1 cellular context compared by ENCODE assay signal in the genomic region with DNA sequence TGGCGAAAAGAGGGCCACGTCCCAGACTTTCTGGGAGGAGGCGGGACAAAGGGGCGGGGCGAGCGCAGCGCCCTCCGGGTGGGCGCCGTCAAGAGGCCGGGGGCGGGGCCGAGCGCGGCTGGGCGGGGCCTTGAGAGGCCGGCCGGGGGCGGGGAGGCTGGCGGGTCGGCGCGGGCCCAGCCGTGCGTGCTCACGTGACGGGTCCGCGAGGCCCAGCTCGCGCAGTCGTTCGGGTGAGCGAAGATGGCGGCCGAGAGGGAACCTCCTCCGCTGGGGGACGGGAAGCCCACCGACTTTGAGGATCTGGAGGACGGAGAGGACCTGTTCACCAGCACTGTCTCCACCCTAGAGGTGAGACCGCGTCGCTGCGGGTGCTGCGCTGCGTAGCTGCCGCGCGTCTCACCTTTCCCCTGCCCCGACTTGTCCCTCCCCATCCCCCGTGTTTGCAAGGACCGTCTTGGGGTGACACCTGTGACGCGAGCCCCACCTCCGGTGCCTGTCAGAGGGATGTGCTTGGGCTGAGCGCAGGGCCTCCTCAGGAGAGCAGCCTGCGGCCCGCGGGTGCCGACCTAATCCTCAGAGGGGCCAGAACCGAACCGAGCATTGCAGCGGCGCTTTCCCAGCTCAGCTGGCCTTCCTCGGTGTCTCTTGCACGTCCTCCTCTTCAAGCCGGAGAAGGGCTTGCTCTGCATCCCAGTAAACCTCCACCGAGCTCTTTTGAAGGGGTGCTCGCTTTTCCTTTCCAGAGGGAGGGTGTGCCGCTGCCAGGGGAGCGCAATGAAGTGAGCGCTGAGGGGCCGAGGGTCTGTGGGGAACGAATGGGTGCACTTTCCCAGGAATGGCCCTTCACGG.
TF ChIP-seq lines count a peak whose summit lies in the region.

A gene with protein sequence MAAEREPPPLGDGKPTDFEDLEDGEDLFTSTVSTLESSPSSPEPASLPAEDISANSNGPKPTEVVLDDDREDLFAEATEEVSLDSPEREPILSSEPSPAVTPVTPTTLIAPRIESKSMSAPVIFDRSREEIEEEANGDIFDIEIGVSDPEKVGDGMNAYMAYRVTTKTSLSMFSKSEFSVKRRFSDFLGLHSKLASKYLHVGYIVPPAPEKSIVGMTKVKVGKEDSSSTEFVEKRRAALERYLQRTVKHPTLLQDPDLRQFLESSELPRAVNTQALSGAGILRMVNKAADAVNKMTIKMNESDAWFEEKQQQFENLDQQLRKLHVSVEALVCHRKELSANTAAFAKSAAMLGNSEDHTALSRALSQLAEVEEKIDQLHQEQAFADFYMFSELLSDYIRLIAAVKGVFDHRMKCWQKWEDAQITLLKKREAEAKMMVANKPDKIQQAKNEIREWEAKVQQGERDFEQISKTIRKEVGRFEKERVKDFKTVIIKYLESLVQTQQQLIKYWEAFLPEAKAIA (plus strand): TSS at position 220 of the 852 bp plus-strand sequence. CDS start 24 bp downstream, at position 244.

TF ChIP-seq in H1, 55 proteins besides CTCF, POLR2A, EP300 and RAD21:
- TF ChIP-seq SIN3A (conservative IDR thresholded peaks at IDR 0.05 in 1 of 2, IDR thresholded peaks at IDR 0.05 in 1 of 2; ENCODE audit: low read depth in 1 of 2, low read length in 2 of 2) (peak; percentile 55 to 70; a peak in 1 of 4 replicates), TBP (IDR thresholded peaks at IDR 0.05; ENCODE audit: low read depth, low read length) (peak; percentile 60), CREB1 (IDR thresholded peaks at IDR 0.05) (peak; percentile 80), ASH2L (IDR thresholded peaks at IDR 0.05; ENCODE audit: low read length) (peak; percentile 97), POLR2AphosphoS5 (IDR thresholded peaks at IDR 0.05; ENCODE audit: low read depth, low read length) (peak; percentile 90), YY1 (IDR thresholded peaks at IDR 0.05; ENCODE audit: low read depth, low read length) (peak; percentile 93), SAP30 (IDR thresholded peaks at IDR 0.05; ENCODE audit: insufficient read depth, insufficient replicate concordance, low read length) (peak; percentile 89), KDM4A (IDR thresholded peaks at IDR 0.05; ENCODE audit: low read depth, low read length, severe bottlenecking) (peak; percentile 74), SIX5 (IDR thresholded peaks at IDR 0.05; ENCODE audit: low read depth, low read length) (no peak), KDM5A (IDR thresholded peaks at IDR 0.05; ENCODE audit: low read length) (peak; percentile 34), SIRT6 (IDR thresholded peaks at IDR 0.05; ENCODE audit: low read length) (no peak), GTF2F1 (IDR thresholded peaks at IDR 0.05; ENCODE audit: borderline replicate concordance, low read depth, low read length) (0 out of 2 replicates have a peak, but pooled peaks have one; percentile 17), GABPA (IDR thresholded peaks at IDR 0.05; ENCODE audit: borderline replicate concordance, insufficient read depth, low read length) (no peak), PHF8 (conservative IDR thresholded peaks at IDR 0.05; ENCODE audit: low read depth, low read length) (peak; percentile 90), RBBP5 (IDR thresholded peaks at IDR 0.05; ENCODE audit: borderline replicate concordance, low read depth, low read length) (peak; percentile 100), EGR1 (IDR thresholded peaks at IDR 0.05; ENCODE audit: borderline replicate concordance, low read depth, low read length) (peak; percentile 44; the same call in 1 of the 2 replicates), TAF7 (optimal IDR thresholded peaks at IDR 0.05; ENCODE audit: borderline replicate concordance, low read depth, low read length) (no peak), POU5F1 (IDR thresholded peaks at IDR 0.05; ENCODE audit: low read depth, low read length) (no peak), TAF1 (IDR thresholded peaks at IDR 0.05; ENCODE audit: low read depth, low read length) (peak; percentile 85)
- TF ChIP-seq, protein P1, sequence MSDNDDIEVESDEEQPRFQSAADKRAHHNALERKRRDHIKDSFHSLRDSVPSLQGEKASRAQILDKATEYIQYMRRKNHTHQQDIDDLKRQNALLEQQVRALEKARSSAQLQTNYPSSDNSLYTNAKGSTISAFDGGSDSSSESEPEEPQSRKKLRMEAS (IDR thresholded peaks at IDR 0.05), result peak; percentile 72
- TF ChIP-seq, protein P2, sequence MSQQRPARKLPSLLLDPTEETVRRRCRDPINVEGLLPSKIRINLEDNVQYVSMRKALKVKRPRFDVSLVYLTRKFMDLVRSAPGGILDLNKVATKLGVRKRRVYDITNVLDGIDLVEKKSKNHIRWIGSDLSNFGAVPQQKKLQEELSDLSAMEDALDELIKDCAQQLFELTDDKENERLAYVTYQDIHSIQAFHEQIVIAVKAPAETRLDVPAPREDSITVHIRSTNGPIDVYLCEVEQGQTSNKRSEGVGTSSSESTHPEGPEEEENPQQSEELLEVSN (IDR thresholded peaks at IDR 0.05), result peak; percentile 47; the same call in 1 of the 2 replicates
- TF ChIP-seq, protein P3, sequence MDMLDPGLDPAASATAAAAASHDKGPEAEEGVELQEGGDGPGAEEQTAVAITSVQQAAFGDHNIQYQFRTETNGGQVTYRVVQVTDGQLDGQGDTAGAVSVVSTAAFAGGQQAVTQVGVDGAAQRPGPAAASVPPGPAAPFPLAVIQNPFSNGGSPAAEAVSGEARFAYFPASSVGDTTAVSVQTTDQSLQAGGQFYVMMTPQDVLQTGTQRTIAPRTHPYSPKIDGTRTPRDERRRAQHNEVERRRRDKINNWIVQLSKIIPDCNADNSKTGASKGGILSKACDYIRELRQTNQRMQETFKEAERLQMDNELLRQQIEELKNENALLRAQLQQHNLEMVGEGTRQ (IDR thresholded peaks at IDR 0.05; ENCODE audit: low read length), result peak; percentile 87
- TF ChIP-seq, protein P4, sequence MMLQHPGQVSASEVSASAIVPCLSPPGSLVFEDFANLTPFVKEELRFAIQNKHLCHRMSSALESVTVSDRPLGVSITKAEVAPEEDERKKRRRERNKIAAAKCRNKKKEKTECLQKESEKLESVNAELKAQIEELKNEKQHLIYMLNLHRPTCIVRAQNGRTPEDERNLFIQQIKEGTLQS (IDR thresholded peaks at IDR 0.05; ENCODE audit: insufficient read depth, low read depth, low read length), result 0 out of 2 replicates have a peak, but pooled peaks have one; percentile 41
